Comparison of ENCODE assay signal across 28 cellular contexts in the genomic region with DNA sequence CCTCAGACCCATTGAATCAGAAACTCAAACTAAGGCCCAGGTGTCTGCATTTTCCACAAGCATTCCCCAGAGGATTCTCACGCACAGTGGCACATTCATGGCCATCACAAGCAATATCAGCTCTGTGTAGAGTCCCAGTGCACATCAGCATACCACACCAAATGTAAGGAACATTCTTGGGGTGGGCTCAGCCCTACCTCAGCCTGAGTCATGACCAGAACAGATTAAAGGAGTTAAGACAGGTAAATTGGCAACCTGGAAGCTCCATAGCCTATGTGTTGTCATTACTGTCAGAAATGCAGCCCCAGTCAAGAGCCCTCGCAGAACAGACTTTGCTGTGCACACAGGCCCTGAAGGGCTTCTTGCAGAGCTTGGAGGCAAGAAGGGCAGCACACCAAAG. TPM values are rescaled to one million over a fixed set of nuclear protein-coding genes. Genes with fewer than 3 reads are reported as not detected.
DNase-seq lines count a peak whose midpoint lies in the region; ATAC-seq, FAIRE-seq and TF ChIP-seq lines count a peak whose summit lies in the region.
"Had no signal": no experiment of that assay in that cellular context is flagged by ENCODE, and none has a peak within 500 bp of the region (broad histone marks: within the 10 kb centered on the region; RNA-seq: fewer than 3 reads in every experiment).

No MANE protein-coding gene starts in this region.

- TF ChIP-seq CTCF in mammary epithelial cell (conservative IDR thresholded peaks at IDR 0.05 in 1 of 2, IDR thresholded peaks at IDR 0.05 in 1 of 2; ENCODE audit: extremely low read depth in 1 of 2, insufficient read depth in 1 of 2, low read depth in 1 of 2, low read length in 2 of 2), result no peak
- TF ChIP-seq CTCF in breast epithelium (IDR thresholded peaks at IDR 0.05), result no peak
- TF ChIP-seq CTCF in keratinocyte (optimal IDR thresholded peaks at IDR 0.05 in 1 of 3, IDR thresholded peaks at IDR 0.05 in 1 of 3, conservative IDR thresholded peaks at IDR 0.05 in 1 of 3; ENCODE audit: extremely low read depth in 1 of 3, insufficient read depth in 2 of 3, low read length in 3 of 3), result no peak
- TF ChIP-seq CTCF in psoas muscle (IDR thresholded peaks at IDR 0.05), result no peak

- peak; percentile 1 for DNase-seq in mammary epithelial cell
- no peak for DNase-seq in breast epithelium (ENCODE audit: low spot score in 2 of 2)
- DNase-seq in keratinocyte (ENCODE audit: low read depth, low spot score), result no peak
- no peak for DNase-seq in AG08395 (ENCODE audit: low spot score)
- no peak for DNase-seq in psoas muscle
- DNase-seq: BE2C; C1 segment of cervical spinal cord; CD4-positive, alpha-beta memory T cell; CD4-positive, CD25-positive, alpha-beta regulatory T cell; CD8-positive, alpha-beta memory T cell; COR-L47; DMS 273 treated with DMSO at 0.1 percent for 48 hours; DMS153; DMS53; DMS79; DND-41; EL; GDM1 had no signal

- H3K4me2 ChIP-seq in mammary epithelial cell (ENCODE audit: insufficient read depth, low read depth, low read length), result no peak overlapping the region
- H3K4me2 ChIP-seq in keratinocyte (ENCODE audit: control insufficient read depth, extremely low read depth, insufficient read depth, low read depth, low read length), result no peak overlapping the region
- H3K4me2 ChIP-seq: A549, BLaER1 had no signal

- H3K27ac ChIP-seq in mammary epithelial cell (ENCODE audit: insufficient read depth, low read depth, low read length), result no peak overlapping the region
- H3K27ac ChIP-seq in breast epithelium, result no peak overlapping the region
- no peak overlapping the region for H3K27ac ChIP-seq in keratinocyte (ENCODE audit: control insufficient read depth, insufficient read depth, low read length)
- no peak overlapping the region for H3K27ac ChIP-seq in psoas muscle
- H3K27ac ChIP-seq: 22Rv1, A549, BLaER1 had no signal

- BruUV-seq in mammary epithelial cell (replicated peaks; lab: Mats Ljungman, UMichigan), result no TSS peak

- FAIRE-seq in keratinocyte (lab: Jason Lieb, UNC), result peak; percentile 17
- FAIRE-seq: A549, GM12878, GM12892, GM18507 had no signal

- H3K4me1 ChIP-seq in mammary epithelial cell (ENCODE audit: insufficient read depth, low read length) (peaks cover 26% of the 10 kb centered on the region), breast epithelium (no peaks in the 10 kb centered on the region), keratinocyte (ENCODE audit: control insufficient read depth, extremely low read depth, insufficient read depth, low read length) (peaks cover 12% of the 10 kb centered on the region), psoas muscle (no peaks in the 10 kb centered on the region)
- H3K4me1 ChIP-seq: A549, BE2C, BLaER1 had no signal

- in situ Hi-C loops in mammary epithelial cell (cut with MboI; ENCODE audit: low sequenced_read_pairs in 2 of 2), result no loop called here

- H3K9me3 ChIP-seq in mammary epithelial cell (replicated peaks; ENCODE audit: insufficient read depth, low read length), result no peaks in the 10 kb centered on the region
- no peaks in the 10 kb centered on the region for H3K9me3 ChIP-seq in breast epithelium
- no peaks in the 10 kb centered on the region for H3K9me3 ChIP-seq in keratinocyte (ENCODE audit: control insufficient read depth, low read depth, low read length)
- H3K9me3 ChIP-seq in psoas muscle, result no peaks in the 10 kb centered on the region
- H3K9me3 ChIP-seq: A549, BE2C, BLaER1 had no signal

- dilution Hi-C loops in mammary epithelial cell (cut with HindIII; ENCODE audit: low sequenced_read_pairs) (no loop called here), keratinocyte (cut with MboI; ENCODE audit: extremely low pct_ligation_motif_present, low sequenced_read_pairs) (no loop called here)

- no peaks in the 10 kb centered on the region for H4K20me1 ChIP-seq in mammary epithelial cell (ENCODE audit: insufficient read depth, low read length)
- no peaks in the 10 kb centered on the region for H4K20me1 ChIP-seq in keratinocyte (ENCODE audit: control insufficient read depth, extremely low read depth, insufficient read depth, low read length)
- H4K20me1 ChIP-seq: BLaER1 had no signal

- WGBS in mammary epithelial cell (ENCODE audit: low coverage, missing lambda C conversion rate), result 100% methylated on average over 1 of the region's 2 CpGs
- WGBS in psoas muscle, 3 donors, result 73 to 88% (median 79%) methylated on average over 2 of the region's 2 CpGs

- H3K79me2 ChIP-seq in mammary epithelial cell (ENCODE audit: insufficient read depth, low read length) (no peaks in the 10 kb centered on the region), keratinocyte (ENCODE audit: control insufficient read depth, insufficient read depth, low read length) (no peaks in the 10 kb centered on the region)

- intact Hi-C loops in mammary epithelial cell (cut with micrococcal nuclease) (no loop called here), breast epithelium (cut with DNase I; ENCODE audit: low total_unique reads) (no loop called here), psoas muscle (cut with DNase I) (no loop called here)

- no peaks in the 10 kb centered on the region for H3K36me3 ChIP-seq in mammary epithelial cell (ENCODE audit: insufficient read depth, low read length)
- H3K36me3 ChIP-seq in breast epithelium, result no peaks in the 10 kb centered on the region
- no peaks in the 10 kb centered on the region for H3K36me3 ChIP-seq in keratinocyte (ENCODE audit: control insufficient read depth in 2 of 2, extremely low read depth in 1 of 2, insufficient read depth in 2 of 2, low read length in 2 of 2)
- no peaks in the 10 kb centered on the region for H3K36me3 ChIP-seq in psoas muscle (ENCODE audit: insufficient read depth in 1 of 2, low read depth in 1 of 2)
- H3K36me3 ChIP-seq: BE2C, BLaER1 had no signal

- TF ChIP-seq POLR2A in breast epithelium (IDR thresholded peaks at IDR 0.05), result no peak

- H2AFZ ChIP-seq in mammary epithelial cell (ENCODE audit: low read depth, low read length) (no peak overlapping the region), keratinocyte (ENCODE audit: control insufficient read depth, low read length) (no peak overlapping the region)

- no peak overlapping the region for H3K4me3 ChIP-seq in mammary epithelial cell (replicated peaks in 1 of 3; ENCODE audit: insufficient read depth in 1 of 3, low read depth in 2 of 3, low read length in 3 of 3)
- no peak overlapping the region for H3K4me3 ChIP-seq in breast epithelium
- H3K4me3 ChIP-seq in keratinocyte (ENCODE audit: control insufficient read depth in 2 of 3, extremely low read depth in 1 of 3, insufficient read depth in 2 of 3, low read depth in 1 of 3, low read length in 3 of 3), result no peak overlapping the region
- no peak overlapping the region for H3K4me3 ChIP-seq in psoas muscle
- H3K4me3 ChIP-seq: A549, BLaER1, GM12878 had no signal

- ATAC-seq in psoas muscle, result no peak
- ATAC-seq: A549, GM12878 had no signal

- no peaks in the 10 kb centered on the region for H3K9me1 ChIP-seq in keratinocyte (ENCODE audit: control insufficient read depth, extremely low read depth, insufficient read depth, low read length)

- CTCF ChIA-PET in mammary epithelial cell (lab: Charles Lee; ENCODE audit: low non-redundant PET), result no interaction called here

- H3K9ac ChIP-seq in mammary epithelial cell (ENCODE audit: insufficient read depth, low read length) (no peak overlapping the region), keratinocyte (ENCODE audit: control insufficient read depth, extremely low read depth, insufficient read depth, low read length) (no peak overlapping the region)
- H3K9ac ChIP-seq: BLaER1 had no signal

- no peaks in the 10 kb centered on the region for H3K27me3 ChIP-seq in mammary epithelial cell (ENCODE audit: insufficient read depth, low read length)
- no peaks in the 10 kb centered on the region for H3K27me3 ChIP-seq in breast epithelium
- no peaks in the 10 kb centered on the region for H3K27me3 ChIP-seq in keratinocyte (ENCODE audit: control insufficient read depth, extremely low read depth, insufficient read depth, low read length)
- H3K27me3 ChIP-seq in psoas muscle (ENCODE audit: insufficient read depth in 3 of 3, low read length in 2 of 3), result no peaks in the 10 kb centered on the region
- H3K27me3 ChIP-seq: BE2C, BLaER1 had no signal

RNA-seq across cellular contexts. Expression of gene OPCML, which starts 53.1 kb away (rescaled TPM):
- under 1 TPM in 1 of 2 donors, not detected in 1; 0.26 TPM for total RNA-seq in mammary epithelial cell
- polyA plus RNA-seq in mammary epithelial cell, result 0.36 TPM
- polyA minus RNA-seq in mammary epithelial cell, result 0.83 TPM
- total RNA-seq in breast epithelium, result not detected
- polyA plus RNA-seq in keratinocyte, result 0.04 to 0.09 TPM in 2 of 3 replicates, not detected in the other
- polyA plus RNA-seq in keratinocyte (2011; ENCODE audit: low read depth), result not detected
- 0.05 and 0.09 TPM in 2 replicates for polyA plus RNA-seq in keratinocyte (2011; cell fraction: cytosol; rRNA removed)
- polyA plus RNA-seq in keratinocyte (2011; cell fraction: nucleus; rRNA removed), result 0.01 and 0.03 TPM in 2 replicates
- not detected in 2 replicates for polyA plus RNA-seq in keratinocyte (2012; ENCODE audit: low replicate concordance)
- 0.10 TPM in 1 of 3 replicates, not detected in the others for polyA minus RNA-seq in keratinocyte
- not detected for polyA minus RNA-seq in keratinocyte (2011; cell fraction: cytosol; rRNA and poly(A)+ RNA removed)
- 0.08 TPM in 1 of 2 replicates, not detected in the other for polyA minus RNA-seq in keratinocyte (2011; cell fraction: nucleus; rRNA and poly(A)+ RNA removed)
- under 1 TPM in 1 of 4 donors, not detected in 3; 0.07 TPM for total RNA-seq in psoas muscle
- under 1 TPM in 2 of 3 donors, not detected in 1; 0.01 to 0.80 TPM for polyA plus RNA-seq in psoas muscle
- total RNA-seq: A172; CD4-positive, alpha-beta memory T cell; CD4-positive, CD25-positive, alpha-beta regulatory T cell; CD8-positive, alpha-beta memory T cell; Daoy; G401; GM12878 had no signal
- polyA plus RNA-seq: A549; CD14-positive monocyte; CD4-positive, alpha-beta memory T cell; CD4-positive, CD25-positive, alpha-beta regulatory T cell; CD8-positive, alpha-beta memory T cell had no signal
